ENCODE assay signal across 1 cellular context in genomic region chr16:84578538-84579126, GRCh38.
A peak's percentile ranks its signal among the peaks of the same experiment; 100 is the strongest.
TF ChIP-seq lines count a peak whose summit lies in the region.

No MANE protein-coding gene starts in this region.

TF ChIP-seq in K562, 482 proteins besides CTCF, POLR2A, EP300 and RAD21 (continued from another document):
- 0 out of 2 replicates have a peak, but pooled peaks have one; percentile 15 for TF ChIP-seq MYBL2 (IDR thresholded peaks at IDR 0.05; ENCODE audit: low read depth)
- no peak for TF ChIP-seq MYBL2 (CRISPR knock-in tag; IDR thresholded peaks at IDR 0.05; ENCODE audit: borderline replicate concordance)
- TF ChIP-seq KDM1A (IDR thresholded peaks at IDR 0.05), result peak in 1 of 2 experiments; percentile 90; a peak in 2 of 4 replicates
TF ChIP-seq in K562: peak in this region for 3.
